ENCODE assay signal across 17 cellular contexts in the genomic region with DNA sequence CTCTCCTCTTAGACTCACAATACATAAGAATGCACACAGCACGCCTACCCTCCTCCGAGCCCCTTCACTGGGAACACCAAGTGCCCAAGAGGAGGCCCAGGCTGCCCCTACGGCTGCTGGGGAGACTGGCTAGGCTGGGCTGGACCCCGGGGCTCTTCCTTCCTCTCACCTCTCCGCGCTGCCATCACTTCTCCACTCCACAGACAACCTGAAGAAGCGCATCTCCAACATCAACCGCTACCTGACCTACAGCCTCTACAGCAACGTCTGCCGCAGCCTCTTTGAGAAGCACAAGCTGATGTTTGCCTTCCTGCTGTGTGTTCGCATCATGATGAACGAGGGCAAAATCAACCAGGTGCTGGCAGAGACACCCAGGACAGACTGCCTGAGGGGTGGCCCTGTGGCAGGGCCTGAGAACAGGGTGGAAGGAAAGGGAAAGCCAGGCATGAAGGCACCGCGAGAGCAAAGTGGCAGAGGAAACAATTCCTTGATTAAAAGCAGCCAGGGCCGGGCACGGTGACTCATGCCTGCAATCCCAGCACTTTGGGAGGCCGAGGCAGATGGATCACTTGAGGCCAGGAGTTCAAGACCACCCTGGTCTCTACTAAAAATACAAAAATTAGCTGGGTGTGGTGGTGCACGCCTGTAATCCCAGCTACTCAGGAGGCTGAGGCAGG. TPM values are rescaled to one million over a fixed set of nuclear protein-coding genes. Genes with fewer than 3 reads are reported as not detected.
"Had no signal": no experiment of that assay in that cellular context is flagged by ENCODE, and none has a peak within 500 bp of the region (broad histone marks: within the 10 kb centered on the region; RNA-seq: fewer than 3 reads in every experiment).

No MANE protein-coding gene starts in this region.

- H3K4me1 Mint-ChIP-seq: memory B cell had no signal

- H3K36me3 ChIP-seq: WERI-Rb-1 had no signal

- H3K27me3 Mint-ChIP-seq: effector memory CD8-positive, alpha-beta T cell; memory B cell; naive B cell had no signal

- H3K4me3 Mint-ChIP-seq: effector memory CD8-positive, alpha-beta T cell; memory B cell; naive B cell had no signal

- H3K36me3 Mint-ChIP-seq: activated naive CD4-positive, alpha-beta T cell treated with anti-CD3 and anti-CD28 coated beads, Interleukin-2, amount 50 U/mL, for 72 hours had no signal

- DNase-seq: activated CD4-positive, alpha-beta T cell treated with anti-CD3 and anti-CD28 coated beads, Interleukin-2, amount 50 U/mL, for 48 hours; activated gamma-delta T cell; adrenal gland; dermis blood vessel endothelial cell; effector memory CD8-positive, alpha-beta T cell; hippocampal formation; islet precursor cell; naive B cell; retina; stimulated activated CD4-positive, alpha-beta T cell treated with anti-CD3 and anti-CD28 coated beads, Interleukin-2, amount 100 ng/mL, for 24 hours; stimulated activated naive CD4-positive, alpha-beta T cell treated with Interleukin-2 at 50 U/mL for 16 hours; thyroid gland; WERI-Rb-1 had no signal

- H3K27ac ChIP-seq: adrenal gland, thyroid gland, WERI-Rb-1 had no signal

- H3K4me3 ChIP-seq: adrenal gland, thyroid gland had no signal

- H3K4me1 ChIP-seq: adrenal gland, thyroid gland had no signal

- H3K9me3 ChIP-seq: adrenal gland, thyroid gland had no signal

- ATAC-seq: activated naive CD4-positive, alpha-beta T cell treated with anti-CD3 and anti-CD28 coated beads, Interleukin-2, amount 50 U/mL, for 72 hours; effector memory CD8-positive, alpha-beta T cell; left lobe of liver had no signal

- H3K27me3 ChIP-seq: adrenal gland, thyroid gland had no signal

- H3K27ac Mint-ChIP-seq: effector memory CD8-positive, alpha-beta T cell; memory B cell; naive B cell had no signal

- H3K9me3 Mint-ChIP-seq: activated naive CD4-positive, alpha-beta T cell treated with anti-CD3 and anti-CD28 coated beads, Interleukin-2, amount 50 U/mL, for 72 hours; effector memory CD8-positive, alpha-beta T cell; memory B cell; naive B cell had no signal

RNA-seq across cellular contexts. Expression of gene SEMA3G, which starts 51.6 kb away (rescaled TPM):
- total RNA-seq: fibroblast of villous mesenchyme had no signal
